ENCODE assay signal across 10 cellular contexts in the genomic region with DNA sequence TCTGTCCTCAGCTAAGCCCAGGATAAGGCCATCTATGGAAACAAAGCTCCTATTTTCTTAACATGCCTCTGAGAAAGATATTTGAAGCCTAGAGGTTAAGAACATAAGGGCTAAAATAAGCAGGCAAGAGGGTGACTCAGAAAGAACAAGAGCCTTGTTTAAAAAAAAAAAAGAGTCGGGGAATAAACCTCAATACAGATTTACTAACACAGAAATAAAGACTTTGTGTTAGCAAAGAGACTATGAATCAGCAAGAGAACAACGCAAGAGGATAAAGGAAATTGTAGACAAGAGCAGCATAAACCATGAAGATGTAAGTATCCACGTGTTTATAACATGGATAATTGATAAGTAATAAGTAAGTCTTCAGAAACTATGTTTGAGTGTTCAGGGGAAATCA. TPM values are rescaled to one million over a fixed set of nuclear protein-coding genes. Genes with fewer than 3 reads are reported as not detected.
DNase-seq lines count a peak whose midpoint lies in the region; ATAC-seq and TF ChIP-seq lines count a peak whose summit lies in the region.
"Had no signal": no experiment of that assay in that cellular context is flagged by ENCODE, and none has a peak within 500 bp of the region (broad histone marks: within the 10 kb centered on the region; RNA-seq: fewer than 3 reads in every experiment).

No MANE protein-coding gene starts in this region.

- peak overlapping the region in 1 of 2 experiments; percentile 48; a peak in 1 of 4 replicates for H3K27ac ChIP-seq in SK-N-SH (ENCODE audit: low read depth in 2 of 2, low read length in 1 of 2)

- no peaks in the 10 kb centered on the region for H3K9me2 ChIP-seq in SK-N-SH

- POLR2A ChIA-PET in SK-N-SH (lab: Yijun Ruan, JAX): no interaction called here
- POLR2A ChIA-PET in T-cell (lab: Charles Lee): interaction anchor here in 1 of 2 donors (0.7 kb wide), 2 partner anchors 8 to 14 kb away, joined by 3 read pairs; no protein-coding TSS in a partner anchor

- H3K4me3 Mint-ChIP-seq in T-cell (no peak overlapping the region), nephron progenitor cell (no peak overlapping the region)
- H3K4me3 Mint-ChIP-seq in stimulated activated effector memory CD8-positive, alpha-beta T cell treated with anti-CD3 and anti-CD28 coated beads, Interleukin-12 subunit alpha, Interleukin-12 subunit beta, amount 100 ng/mL, for 72 hours: peak overlapping the region; percentile 27

- no peak for TF ChIP-seq EP300 in SK-N-SH (IDR thresholded peaks at IDR 0.05; ENCODE audit: borderline replicate concordance in 1 of 2, low read depth in 1 of 2, low read length in 1 of 2)

- H3K4me2 ChIP-seq in SK-N-SH: peak overlapping the region; percentile 38; the same call in 1 of the 2 replicates

- H4K20me1 ChIP-seq in SK-N-SH (ENCODE audit: insufficient read depth): no peaks in the 10 kb centered on the region

- CTCF ChIA-PET in SK-N-SH (lab: Yijun Ruan, JAX) (no interaction called here), T-cell (lab: Charles Lee) (interaction anchor here in 1 of 2 donors (1.1 kb wide), 1 partner anchor 14 kb away, joined by 3 read pairs; no protein-coding TSS in a partner anchor)

- TF ChIP-seq CTCF in SK-N-SH (IDR thresholded peaks at IDR 0.05) (no peak), nephron progenitor cell (IDR thresholded peaks at IDR 0.05) (no peak)

- no peak for ATAC-seq in SK-N-SH treated with all-trans-retinoic acid at 6 μM for 48 hours
- peak in 1 of 4 experiments; percentile 21 for ATAC-seq in T-cell (replicated peaks in 1 of 4)
- peak; percentile 77 for ATAC-seq in stimulated activated effector memory CD8-positive, alpha-beta T cell treated with anti-CD3 and anti-CD28 coated beads, Interleukin-12 subunit alpha, Interleukin-12 subunit beta, amount 100 ng/mL, for 72 hours

- no peak overlapping the region for H3K9ac ChIP-seq in SK-N-SH

- H2AFZ ChIP-seq in SK-N-SH (ENCODE audit: low read depth): peak overlapping the region; percentile 67; the same call in 1 of the 2 replicates

- 50% methylated on average over 3 of the region's 3 CpGs for WGBS in SK-N-SH (ENCODE audit: low lambda C conversion rate)

- H3K4me1 Mint-ChIP-seq in T-cell: peaks cover 71 to 80% (median 73%) of the 10 kb centered on the region in 3 donors
- H3K4me1 Mint-ChIP-seq in stimulated activated effector memory CD8-positive, alpha-beta T cell treated with anti-CD3 and anti-CD28 coated beads, Interleukin-12 subunit alpha, Interleukin-12 subunit beta, amount 100 ng/mL, for 72 hours: peaks cover 84% of the 10 kb centered on the region
- peaks cover 45% of the 10 kb centered on the region for H3K4me1 Mint-ChIP-seq in nephron progenitor cell

- TF ChIP-seq RAD21 in SK-N-SH (IDR thresholded peaks at IDR 0.05; ENCODE audit: low read length): no peak

- H3K36me3 Mint-ChIP-seq in T-cell (peaks cover 11% of the 10 kb centered on the region), nephron progenitor cell (ENCODE audit: low read depth) (peaks cover 5% of the 10 kb centered on the region)
- H3K36me3 Mint-ChIP-seq in stimulated activated effector memory CD8-positive, alpha-beta T cell treated with anti-CD3 and anti-CD28 coated beads, Interleukin-12 subunit alpha, Interleukin-12 subunit beta, amount 100 ng/mL, for 72 hours: peaks cover 95% of the 10 kb centered on the region

- H3K27ac Mint-ChIP-seq in T-cell (peak overlapping the region; percentile 59 to 83), nephron progenitor cell (no peak overlapping the region)
- H3K27ac Mint-ChIP-seq in stimulated activated effector memory CD8-positive, alpha-beta T cell treated with anti-CD3 and anti-CD28 coated beads, Interleukin-12 subunit alpha, Interleukin-12 subunit beta, amount 100 ng/mL, for 72 hours: peak overlapping the region; percentile 43

- DNase-seq in SK-N-SH: no peak
- DNase-seq in T-cell: no peak
- DNase-seq in fibroblast of gingiva (ENCODE audit: low read depth): peak; percentile 78
- DNase-seq in stimulated activated effector memory CD8-positive, alpha-beta T cell treated with anti-CD3 and anti-CD28 coated beads, Interleukin-12 subunit alpha, Interleukin-12 subunit beta, amount 100 ng/mL, for 72 hours (ENCODE audit: low spot score in 2 of 2): no peak
- DNase-seq in islet precursor cell: no peak
- no peak for DNase-seq in SW480 (ENCODE audit: low spot score)
- no peak for DNase-seq in nephron progenitor cell
- DNase-seq: caudate nucleus, NCI-H446 treated with DMSO at 0.1 percent for 48 hours had no signal

- H3K9me3 Mint-ChIP-seq in T-cell: no peaks in the 10 kb centered on the region
- no peaks in the 10 kb centered on the region for H3K9me3 Mint-ChIP-seq in stimulated activated effector memory CD8-positive, alpha-beta T cell treated with anti-CD3 and anti-CD28 coated beads, Interleukin-12 subunit alpha, Interleukin-12 subunit beta, amount 100 ng/mL, for 72 hours
- H3K9me3 Mint-ChIP-seq in nephron progenitor cell: peaks cover 9% of the 10 kb centered on the region

- H3K27me3 Mint-ChIP-seq in T-cell: no peaks in the 10 kb centered on the region
- H3K27me3 Mint-ChIP-seq in nephron progenitor cell (ENCODE audit: low read depth, poor library complexity): no peaks in the 10 kb centered on the region

- H3K4me3 ChIP-seq in SK-N-SH (ENCODE audit: low read depth in 2 of 2, low read length in 1 of 2): no peak overlapping the region

- peaks cover 4% of the 10 kb centered on the region for H3F3A ChIP-seq in SK-N-SH (replicated peaks; ENCODE audit: insufficient read depth)

- H3K36me3 ChIP-seq in SK-N-SH (replicated peaks in 1 of 2; ENCODE audit: control insufficient read depth in 1 of 2, insufficient read depth in 2 of 2, low read length in 1 of 2): no peaks in the 10 kb centered on the region

- no peaks in the 10 kb centered on the region for H3K27me3 ChIP-seq in SK-N-SH (ENCODE audit: insufficient read depth)

- no peaks in the 10 kb centered on the region for H3K79me2 ChIP-seq in SK-N-SH (ENCODE audit: insufficient read depth)

- H3K9me3 ChIP-seq in SK-N-SH: no peaks in the 10 kb centered on the region

- H3K4me1 ChIP-seq in SK-N-SH (ENCODE audit: control insufficient read depth in 1 of 2, insufficient read depth in 2 of 2, low read depth in 1 of 2, low read length in 1 of 2): peaks cover 0 to 7% of the 10 kb centered on the region in 2 experiments; a peak in 1 of 4 replicates

TF ChIP-seq in SK-N-SH, 30 proteins besides CTCF, POLR2A, EP300 and RAD21:
- TF ChIP-seq RFX5 (IDR thresholded peaks at IDR 0.05; ENCODE audit: low read length) (no peak), NRF1 (IDR thresholded peaks at IDR 0.05; ENCODE audit: low read depth, low read length) (no peak), MEF2A (IDR thresholded peaks at IDR 0.05; ENCODE audit: borderline replicate concordance, low read depth) (no peak), JUND (IDR thresholded peaks at IDR 0.05) (no peak), FOSL2 (IDR thresholded peaks at IDR 0.05; ENCODE audit: borderline replicate concordance, low read depth) (0 out of 2 replicates have a peak, but pooled peaks have one; percentile 13)

TF ChIP-seq in SK-N-SH treated with all-trans-retinoic acid at 6 μM for 48 hours, 23 proteins besides CTCF, POLR2A, EP300 and RAD21:
- TF ChIP-seq ZFP30 (CRISPR knock-in tag; IDR thresholded peaks at IDR 0.05) (no peak), PPARA (CRISPR knock-in tag; IDR thresholded peaks at IDR 0.05; ENCODE audit: borderline replicate concordance) (no peak)

RNA-seq across cellular contexts. Expression of a gene that starts 36.0 kb away (rescaled TPM):
- polyA plus RNA-seq in SK-N-SH (2012; rRNA removed): 9.6 and 11.0 TPM in 2 replicates
- 16.1 and 17.9 TPM in 2 replicates for polyA plus RNA-seq in SK-N-SH (2012; cell fraction: cytosol; rRNA removed)
- polyA plus RNA-seq in SK-N-SH (2012; cell fraction: nucleus; rRNA removed): 4.2 and 6.1 TPM in 2 replicates
- 10 to 100 TPM; 29.7 to 47.2 (median 35.2) TPM for total RNA-seq in T-cell

RNA-seq across cellular contexts. Expression of a gene that starts 56.8 kb away (rescaled TPM):
- polyA plus RNA-seq in SK-N-SH (2012; rRNA removed): 24.3 and 32.1 TPM in 2 replicates
- polyA plus RNA-seq in SK-N-SH (2012; cell fraction: cytosol; rRNA removed): 46.4 and 78.3 TPM in 2 replicates
- polyA plus RNA-seq in SK-N-SH (2012; cell fraction: nucleus; rRNA removed): 6.4 and 14.9 TPM in 2 replicates
- 100 to 1,000 TPM in 3 of 5 donors, 10 to 100 TPM in 2; 88.9 to 133 (median 108) TPM for total RNA-seq in T-cell
